In the genomic region with DNA sequence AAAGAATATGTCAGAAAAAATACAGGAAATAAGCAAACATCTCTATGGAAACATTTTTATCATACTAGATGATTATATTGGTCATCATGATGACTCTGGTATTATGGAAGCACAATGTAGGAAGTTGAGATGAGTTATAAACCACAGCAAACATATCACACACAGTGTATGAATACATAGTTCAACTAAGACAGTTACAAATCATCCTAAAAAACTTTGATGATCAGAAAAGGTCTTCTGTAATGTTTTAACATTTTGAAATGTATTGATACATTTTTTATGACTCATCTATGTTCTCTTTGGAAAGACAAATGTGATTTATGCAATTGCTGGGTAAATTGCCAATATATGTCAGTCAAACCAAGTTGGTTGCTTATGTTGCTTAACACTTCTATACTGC, we compare ENCODE assay signal across 24 cellular contexts. TPM values are rescaled to one million over a fixed set of nuclear protein-coding genes. Genes with fewer than 3 reads are reported as not detected.
DNase-seq lines count a peak whose midpoint lies in the region; TF ChIP-seq lines count a peak whose summit lies in the region.
"Had no signal": no experiment of that assay in that cellular context is flagged by ENCODE, and none has a peak within 500 bp of the region (broad histone marks: within the 10 kb centered on the region; RNA-seq: fewer than 3 reads in every experiment).

No MANE protein-coding gene starts in this region.

- in situ Hi-C loops in brain microvascular endothelial cell (cut with HindIII; ENCODE audit: low pct_ligation_motif_present, low sequenced_read_pairs): no loop called here

- H3K27ac ChIP-seq in brain microvascular endothelial cell (peak overlapping the region; percentile 50), substantia nigra (ENCODE audit: low read depth, low read length, poor library complexity, severe bottlenecking) (no peak overlapping the region)
- H3K27ac ChIP-seq: gastroesophageal sphincter, KMS-11, PC-9, right lobe of liver had no signal

- no peak overlapping the region for H3K4me3 ChIP-seq in brain microvascular endothelial cell (ENCODE audit: low read depth, low read length)
- H3K4me3 ChIP-seq: gastroesophageal sphincter, PC-9, right lobe of liver, transverse colon had no signal

- H3K27me3 ChIP-seq in brain microvascular endothelial cell (replicated peaks): no peaks in the 10 kb centered on the region
- H3K27me3 ChIP-seq: gastroesophageal sphincter, right lobe of liver, transverse colon had no signal

- H3K36me3 ChIP-seq in brain microvascular endothelial cell (replicated peaks): no peaks in the 10 kb centered on the region
- H3K36me3 ChIP-seq: gastroesophageal sphincter, right lobe of liver, transverse colon had no signal

- peak; percentile 19 for DNase-seq in AG08396 (ENCODE audit: low spot score)
- DNase-seq in HS-5 (ENCODE audit: low read depth): peak; percentile 82
- no peak for DNase-seq in brain microvascular endothelial cell
- peak; percentile 69 for DNase-seq in iris pigment epithelial cell (ENCODE audit: low read depth)
- DNase-seq in substantia nigra (lab: John Stamatoyannopoulos, UW): no peak
- DNase-seq in glomerular visceral epithelial cell (ENCODE audit: extremely low spot score): no peak
- no peak for DNase-seq in cardiac septum (ENCODE audit: low spot score)
- no peak for DNase-seq in T-helper 1 cell
- DNase-seq: activated CD4-positive, alpha-beta T cell treated with anti-CD3 and anti-CD28 coated beads for 48 hours; activated gamma-delta T cell treated with Interleukin-2 at 50 U/mL for 16 hours; anterior cingulate cortex; CD8-positive, alpha-beta memory T cell; DMS79; endodermal cell; PC-9; right lobe of liver; SK-N-SH; stimulated activated naive CD4-positive, alpha-beta T cell; T1000; transverse colon had no signal

- no peak for TF ChIP-seq CTCF in brain microvascular endothelial cell (IDR thresholded peaks at IDR 0.05; ENCODE audit: low read depth, low read length, missing control alignments)

- intact Hi-C loops in cardiac septum (cut with DNase I): loop anchor here (10.0 kb wide), 1 partner anchor 309 kb away; no protein-coding TSS in a partner anchor

RNA-seq across cellular contexts. Expression of a gene that starts 4.8 kb away (rescaled TPM):
- total RNA-seq in cardiac septum: 0.43 TPM
- total RNA-seq: CD8-positive, alpha-beta memory T cell; PC-9 had no signal

RNA-seq across cellular contexts. Expression of a gene that starts 35.2 kb away (rescaled TPM):
- total RNA-seq in cardiac septum: 0.16 TPM
- total RNA-seq: CD8-positive, alpha-beta memory T cell; lower leg skin; PC-9 had no signal

RNA-seq across cellular contexts. Expression of a gene that starts 45.7 kb away (rescaled TPM):
- 1.9 TPM for total RNA-seq in cardiac septum
- total RNA-seq: CD8-positive, alpha-beta memory T cell; endodermal cell; gastroesophageal sphincter; osteocyte; PC-9; transverse colon had no signal

RNA-seq across cellular contexts. Expression of a gene that starts 51.9 kb away (rescaled TPM):
- 0.43 TPM for total RNA-seq in cardiac septum
- total RNA-seq: CD8-positive, alpha-beta memory T cell; gastroesophageal sphincter; lower leg skin; osteocyte; PC-9; transverse colon had no signal

Comparison
In these comparisons a context has a peak if more than half of its experiments do, and no peak if none do; other contexts are left out.
1. DNase-seq: peak in AG08396 (single experiment), HS-5 (single experiment) and iris pigment epithelial cell (single experiment); none in brain microvascular endothelial cell (single experiment), substantia nigra (0 of 49), glomerular visceral epithelial cell (single experiment), cardiac septum (single experiment) and T-helper 1 cell (0 of 5).